In genomic region chr5:172550996-172551395, GRCh38 we compare ENCODE assay signal across 22 cellular contexts.
"Had no signal": no experiment of that assay in that cellular context is flagged by ENCODE, and none has a peak within 500 bp of the region (broad histone marks: within the 10 kb centered on the region; RNA-seq: fewer than 3 reads in every experiment).

No MANE protein-coding gene starts in this region.

- H3K4me3 Mint-ChIP-seq: dendritic cell treated with granulocyte-macrophage colony-stimulating factor and Interleukin-4, amounts not matched to agents 40 ng/mL and 50 ng/mL, for 4 days; effector memory CD8-positive, alpha-beta T cell; memory B cell; mesothelial cell of epicardium; natural killer cell treated with Interleukin-12 subunit alpha and Interleukin-12 subunit beta and Interleukin-15 and Interleukin-18, amount 100 ng/mL, for 72 hours; stimulated activated effector memory CD8-positive, alpha-beta T cell treated with anti-CD3 and anti-CD28 coated beads, Interleukin-12 subunit alpha, Interleukin-12 subunit beta, amount 100 ng/mL, for 72 hours; type B pancreatic cell had no signal

- H3K4me1 Mint-ChIP-seq: memory B cell; stimulated activated effector memory CD8-positive, alpha-beta T cell treated with anti-CD3 and anti-CD28 coated beads, Interleukin-12 subunit alpha, Interleukin-12 subunit beta, amount 100 ng/mL, for 72 hours had no signal

- DNase-seq: effector memory CD8-positive, alpha-beta T cell; esophagus squamous epithelium; foreskin fibroblast; glutamatergic neuron; islet precursor cell; lower lobe of right lung; stimulated activated CD4-positive, alpha-beta T cell treated with anti-CD3 and anti-CD28 coated beads, Interleukin-4, amount 100 ng/mL, for 1 hour; stimulated activated CD8-positive, alpha-beta memory T cell treated with anti-CD3 and anti-CD28 coated beads, Interleukin-4, amount 100 ng/mL, for 48 hours; stimulated activated naive CD8-positive, alpha-beta T cell treated with anti-CD3 and anti-CD28 coated beads, Interleukin-15, Interleukin-2, amounts not matched to agents 100 U/mL and 50 U/mL, for 24 hours; thyroid gland had no signal

- H3K36me3 ChIP-seq: esophagus squamous epithelium, gastroesophageal sphincter, lower lobe of right lung, suprapubic skin, thyroid gland, uterus had no signal

- H3K4me3 ChIP-seq: esophagus squamous epithelium, gastroesophageal sphincter, lower lobe of right lung, smooth muscle cell, suprapubic skin, thyroid gland, uterus had no signal

- H3K9ac ChIP-seq: parathyroid adenoma had no signal

- H3K36me3 Mint-ChIP-seq: mesothelial cell of epicardium; natural killer cell treated with Interleukin-12 subunit alpha and Interleukin-12 subunit beta and Interleukin-15 and Interleukin-18, amount 100 ng/mL, for 72 hours; stimulated activated effector memory CD8-positive, alpha-beta T cell treated with anti-CD3 and anti-CD28 coated beads, Interleukin-12 subunit alpha, Interleukin-12 subunit beta, amount 100 ng/mL, for 72 hours; type B pancreatic cell had no signal

- H3K9me3 ChIP-seq: esophagus squamous epithelium, gastroesophageal sphincter, lower lobe of right lung, suprapubic skin, thyroid gland, uterus had no signal

- H3K27ac Mint-ChIP-seq: dendritic cell treated with granulocyte-macrophage colony-stimulating factor and Interleukin-4, amounts not matched to agents 40 ng/mL and 50 ng/mL, for 4 days; effector memory CD8-positive, alpha-beta T cell; memory B cell; mesothelial cell of epicardium; natural killer cell treated with Interleukin-12 subunit alpha and Interleukin-12 subunit beta and Interleukin-15 and Interleukin-18, amount 100 ng/mL, for 72 hours; stimulated activated effector memory CD8-positive, alpha-beta T cell treated with anti-CD3 and anti-CD28 coated beads, Interleukin-12 subunit alpha, Interleukin-12 subunit beta, amount 100 ng/mL, for 72 hours; type B pancreatic cell had no signal

- ATAC-seq: effector memory CD8-positive, alpha-beta T cell; gastroesophageal sphincter; left lobe of liver; lower lobe of right lung; natural killer cell treated with Interleukin-12 subunit alpha and Interleukin-12 subunit beta and Interleukin-15 and Interleukin-18, amount 100 ng/mL, for 72 hours; stimulated activated effector memory CD8-positive, alpha-beta T cell treated with anti-CD3 and anti-CD28 coated beads, Interleukin-12 subunit alpha, Interleukin-12 subunit beta, amount 100 ng/mL, for 72 hours; stimulated activated naive CD8-positive, alpha-beta T cell treated with anti-CD3 and anti-CD28 coated beads, Interleukin-15, Interleukin-2, amounts not matched to agents 100 U/mL and 50 U/mL, for 24 hours had no signal

- H3K27me3 ChIP-seq: esophagus squamous epithelium, gastroesophageal sphincter, suprapubic skin, thyroid gland, uterus had no signal

- H3K27ac ChIP-seq: lower lobe of right lung, parathyroid adenoma, suprapubic skin, thyroid gland had no signal

- H3K9me3 Mint-ChIP-seq: dendritic cell treated with granulocyte-macrophage colony-stimulating factor and Interleukin-4, amounts not matched to agents 40 ng/mL and 50 ng/mL, for 4 days; effector memory CD8-positive, alpha-beta T cell; mesothelial cell of epicardium; natural killer cell treated with Interleukin-12 subunit alpha and Interleukin-12 subunit beta and Interleukin-15 and Interleukin-18, amount 100 ng/mL, for 72 hours; stimulated activated effector memory CD8-positive, alpha-beta T cell treated with anti-CD3 and anti-CD28 coated beads, Interleukin-12 subunit alpha, Interleukin-12 subunit beta, amount 100 ng/mL, for 72 hours; type B pancreatic cell had no signal

- H3K4me1 ChIP-seq: parathyroid adenoma had no signal
